Comparison of ENCODE assay signal across 9 cellular contexts in genomic region chr1:15939181-15940109, GRCh38. TPM values are rescaled to one million over a fixed set of nuclear protein-coding genes. Genes with fewer than 3 reads are reported as not detected.
A peak's percentile ranks its signal among the peaks of the same experiment; 100 is the strongest.
DNase-seq lines count a peak whose midpoint lies in the region; ATAC-seq and TF ChIP-seq lines count a peak whose summit lies in the region.
"Had no signal": no experiment of that assay in that cellular context is flagged by ENCODE, and none has a peak within 500 bp of the region (broad histone marks: within the 10 kb centered on the region; RNA-seq: fewer than 3 reads in every experiment).

No MANE protein-coding gene starts in this region.

- H2BK15ac ChIP-seq in mesenchymal stem cell (ENCODE audit: low read depth, poor library complexity, severe bottlenecking): peak overlapping the region; percentile 9

- H3K27ac ChIP-seq in mesenchymal stem cell (ENCODE audit: low read length, poor library complexity, severe bottlenecking): peak overlapping the region; percentile 57

- peak overlapping the region in 1 of 2 experiments; percentile 76 for H3K14ac ChIP-seq in mesenchymal stem cell (ENCODE audit: low read length in 2 of 2)

- H3K27me3 Mint-ChIP-seq in stimulated activated naive CD8-positive, alpha-beta T cell treated with anti-CD3 and anti-CD28 coated beads, Interleukin-15, Interleukin-2, amounts not matched to agents 100 ng/mL and 50 ng/mL, for 24 hours: no peaks in the 10 kb centered on the region
- no peaks in the 10 kb centered on the region for H3K27me3 Mint-ChIP-seq in stimulated activated naive CD8-positive, alpha-beta T cell treated with anti-CD3 and anti-CD28 coated beads, Interleukin-15, amount 100 ng/mL, for 72 hours
- no peaks in the 10 kb centered on the region for H3K27me3 Mint-ChIP-seq in chondrocyte (ENCODE audit: low read depth)
- H3K27me3 Mint-ChIP-seq in activated CD8-positive, alpha-beta memory T cell treated with anti-CD3 and anti-CD28 coated beads, Interleukin-2, amount 10 ng/mL, durations not matched to agents 7 days and 5 days: no peaks in the 10 kb centered on the region

- 27% methylated on average over 14 of the region's 17 CpGs for WGBS in mesenchymal stem cell

- H3K36me3 Mint-ChIP-seq in stimulated activated naive CD8-positive, alpha-beta T cell treated with anti-CD3 and anti-CD28 coated beads, Interleukin-15, Interleukin-2, amounts not matched to agents 100 ng/mL and 50 ng/mL, for 24 hours (ENCODE audit: low read depth): peaks cover 58% of the 10 kb centered on the region
- peaks cover 24% of the 10 kb centered on the region for H3K36me3 Mint-ChIP-seq in chondrocyte (ENCODE audit: low read depth)
- H3K36me3 Mint-ChIP-seq in activated CD8-positive, alpha-beta memory T cell treated with anti-CD3 and anti-CD28 coated beads, Interleukin-2, amount 10 ng/mL, durations not matched to agents 7 days and 5 days: peaks cover 34% of the 10 kb centered on the region

- H2AFZ ChIP-seq in mesenchymal stem cell (ENCODE audit: low read depth, low read length): no peak overlapping the region

- no peak overlapping the region for H3K4me2 ChIP-seq in mesenchymal stem cell (ENCODE audit: low read length, poor library complexity, severe bottlenecking)

- no peak for TF ChIP-seq CTCF in chondrocyte (IDR thresholded peaks at IDR 0.05)

- no peak for ATAC-seq in stimulated activated naive CD8-positive, alpha-beta T cell treated with anti-CD3 and anti-CD28 coated beads, Interleukin-15, amount 100 ng/mL, for 72 hours
- ATAC-seq in HG02759 (IDR thresholded peaks at IDR 0.05; ENCODE audit: unreplicated experiment): no peak
- ATAC-seq in activated CD8-positive, alpha-beta memory T cell treated with anti-CD3 and anti-CD28 coated beads, Interleukin-2, amount 10 ng/mL, durations not matched to agents 7 days and 5 days: no peak

- no peaks in the 10 kb centered on the region for H3K9me3 Mint-ChIP-seq in stimulated activated naive CD8-positive, alpha-beta T cell treated with anti-CD3 and anti-CD28 coated beads, Interleukin-15, Interleukin-2, amounts not matched to agents 100 ng/mL and 50 ng/mL, for 24 hours
- H3K9me3 Mint-ChIP-seq in stimulated activated naive CD8-positive, alpha-beta T cell treated with anti-CD3 and anti-CD28 coated beads, Interleukin-15, amount 100 ng/mL, for 72 hours: no peaks in the 10 kb centered on the region
- no peaks in the 10 kb centered on the region for H3K9me3 Mint-ChIP-seq in chondrocyte (ENCODE audit: low read depth)
- no peaks in the 10 kb centered on the region for H3K9me3 Mint-ChIP-seq in activated CD8-positive, alpha-beta memory T cell treated with anti-CD3 and anti-CD28 coated beads, Interleukin-2, amount 10 ng/mL, durations not matched to agents 7 days and 5 days (ENCODE audit: low read depth)

- no peak overlapping the region for H4K8ac ChIP-seq in mesenchymal stem cell (ENCODE audit: low read length)

- peaks cover 22% of the 10 kb centered on the region for H3K4me1 ChIP-seq in mesenchymal stem cell (ENCODE audit: control insufficient read depth, insufficient read depth, low read depth, low read length)

- no peak overlapping the region for H3K23ac ChIP-seq in mesenchymal stem cell (ENCODE audit: low read length in 2 of 2)

- peak overlapping the region; percentile 27 for H3K9ac ChIP-seq in mesenchymal stem cell (ENCODE audit: low read length)

- peaks cover 85 to 94% of the 10 kb centered on the region in 2 experiments for H3K36me3 ChIP-seq in mesenchymal stem cell (ENCODE audit: control insufficient read depth in 1 of 2, insufficient read depth in 2 of 2, low read depth in 1 of 2, low read length in 2 of 2)

- H2BK5ac ChIP-seq in mesenchymal stem cell (ENCODE audit: low read depth, low read length, poor library complexity, severe bottlenecking): no peak overlapping the region

- no peak overlapping the region for H3K4me3 ChIP-seq in mesenchymal stem cell (ENCODE audit: insufficient read depth in 1 of 2, low read depth in 1 of 2, low read length in 2 of 2)

- H3K4me1 Mint-ChIP-seq in stimulated activated naive CD8-positive, alpha-beta T cell treated with anti-CD3 and anti-CD28 coated beads, Interleukin-15, Interleukin-2, amounts not matched to agents 100 ng/mL and 50 ng/mL, for 24 hours (ENCODE audit: low read depth): peaks cover 10% of the 10 kb centered on the region
- peaks cover 45% of the 10 kb centered on the region for H3K4me1 Mint-ChIP-seq in stimulated activated naive CD8-positive, alpha-beta T cell treated with anti-CD3 and anti-CD28 coated beads, Interleukin-15, amount 100 ng/mL, for 72 hours
- H3K4me1 Mint-ChIP-seq in chondrocyte (ENCODE audit: low read depth): peaks cover 27% of the 10 kb centered on the region
- peaks cover 1% of the 10 kb centered on the region for H3K4me1 Mint-ChIP-seq in activated CD8-positive, alpha-beta memory T cell treated with anti-CD3 and anti-CD28 coated beads, Interleukin-2, amount 10 ng/mL, durations not matched to agents 7 days and 5 days

- H2BK12ac ChIP-seq in mesenchymal stem cell (ENCODE audit: low read length in 2 of 2): peak overlapping the region; percentile 11 to 42

- no peak overlapping the region for H3K4me3 Mint-ChIP-seq in stimulated activated naive CD8-positive, alpha-beta T cell treated with anti-CD3 and anti-CD28 coated beads, Interleukin-15, Interleukin-2, amounts not matched to agents 100 ng/mL and 50 ng/mL, for 24 hours
- H3K4me3 Mint-ChIP-seq in stimulated activated naive CD8-positive, alpha-beta T cell treated with anti-CD3 and anti-CD28 coated beads, Interleukin-15, amount 100 ng/mL, for 72 hours: peak overlapping the region in 1 of 2 donors; percentile 3
- no peak overlapping the region for H3K4me3 Mint-ChIP-seq in chondrocyte (ENCODE audit: unreplicated experiment)
- no peak overlapping the region for H3K4me3 Mint-ChIP-seq in activated CD8-positive, alpha-beta memory T cell treated with anti-CD3 and anti-CD28 coated beads, Interleukin-2, amount 10 ng/mL, durations not matched to agents 7 days and 5 days

- no peak overlapping the region for H2AK5ac ChIP-seq in mesenchymal stem cell (ENCODE audit: low read length, severe bottlenecking)

- no peak for DNase-seq in stimulated activated naive CD8-positive, alpha-beta T cell treated with anti-CD3 and anti-CD28 coated beads, Interleukin-15, amount 100 ng/mL, for 72 hours
- no peak for DNase-seq in chondrocyte (ENCODE audit: low spot score)
- peak; percentile 83 for DNase-seq in mesenchymal stem cell
- DNase-seq in NOMO-1 treated with dmso at 0.1 percent for 144 hours (lab: John Stamatoyannopoulos, UW; ENCODE audit: unreplicated experiment): no peak
- DNase-seq in NCI-H1048 (lab: John Stamatoyannopoulos, UW): no peak
- DNase-seq in activated CD8-positive, alpha-beta memory T cell treated with anti-CD3 and anti-CD28 coated beads, Interleukin-2, amount 10 ng/mL, durations not matched to agents 7 days and 5 days: no peak
- DNase-seq: effector CD4-positive, alpha-beta T cell had no signal

- no peaks in the 10 kb centered on the region for H3K27me3 ChIP-seq in mesenchymal stem cell (ENCODE audit: control insufficient read depth in 1 of 2, insufficient read depth in 1 of 2, low read length in 2 of 2)

- CTCF ChIA-PET in activated CD8-positive, alpha-beta memory T cell treated with anti-CD3 and anti-CD28 coated beads, Interleukin-2, amount 10 ng/mL, durations not matched to agents 7 days and 5 days (lab: Charles Lee): no interaction called here

- peak overlapping the region; percentile 84 for H4K91ac ChIP-seq in mesenchymal stem cell (ENCODE audit: low read length)

- peak overlapping the region in 1 of 2 experiments; percentile 46 for H3K4ac ChIP-seq in mesenchymal stem cell (ENCODE audit: low read depth in 1 of 2, low read length in 2 of 2)

- H3K79me1 ChIP-seq in mesenchymal stem cell (replicated peaks; ENCODE audit: low read length, poor library complexity, severe bottlenecking): peaks cover 51% of the 10 kb centered on the region

- peak overlapping the region; percentile 27 for H3K27ac Mint-ChIP-seq in stimulated activated naive CD8-positive, alpha-beta T cell treated with anti-CD3 and anti-CD28 coated beads, Interleukin-15, Interleukin-2, amounts not matched to agents 100 ng/mL and 50 ng/mL, for 24 hours
- H3K27ac Mint-ChIP-seq in stimulated activated naive CD8-positive, alpha-beta T cell treated with anti-CD3 and anti-CD28 coated beads, Interleukin-15, amount 100 ng/mL, for 72 hours: peak overlapping the region in 1 of 2 donors; percentile 64
- peak overlapping the region; percentile 95 for H3K27ac Mint-ChIP-seq in chondrocyte (ENCODE audit: unreplicated experiment)
- H3K27ac Mint-ChIP-seq in activated CD8-positive, alpha-beta memory T cell treated with anti-CD3 and anti-CD28 coated beads, Interleukin-2, amount 10 ng/mL, durations not matched to agents 7 days and 5 days: no peak overlapping the region

- H3K18ac ChIP-seq in mesenchymal stem cell (ENCODE audit: low read depth in 1 of 2, low read length in 2 of 2): peak overlapping the region; percentile 21 to 73

- H2BK120ac ChIP-seq in mesenchymal stem cell (ENCODE audit: low read depth, low read length): no peak overlapping the region

- H3K9me3 ChIP-seq in mesenchymal stem cell (ENCODE audit: control insufficient read depth, low read length): no peaks in the 10 kb centered on the region

RNA-seq across cellular contexts. Expression of gene ZBTB17, which starts 36.5 kb away (rescaled TPM):
- total RNA-seq in chondrocyte: 23.9 to 30.8 TPM (median 27.2 TPM) in 3 replicates
- polyA plus RNA-seq in mesenchymal stem cell (2013, experiment 1 of 2): 17.2 TPM
- 16.9 TPM for polyA plus RNA-seq in mesenchymal stem cell (2013, experiment 2 of 2)
- total RNA-seq in activated CD8-positive, alpha-beta memory T cell treated with anti-CD3 and anti-CD28 coated beads, Interleukin-2, amount 10 ng/mL, durations not matched to agents 7 days and 5 days: 10 to 100 TPM; 55.8 to 68.8 TPM
